In genomic region chr19:51339687-51340656, GRCh38 we compare ENCODE assay signal across 1 cellular context.
A peak's percentile ranks its signal among the peaks of the same experiment; 100 is the strongest.
TF ChIP-seq lines count a peak whose summit lies in the region.

No MANE protein-coding gene starts in this region.

TF ChIP-seq in IMR-90, 13 proteins besides CTCF, POLR2A, EP300 and RAD21:
- TF ChIP-seq MAFK (IDR thresholded peaks at IDR 0.05; ENCODE audit: low read depth, low read length) (no peak), MXI1 (IDR thresholded peaks at IDR 0.05; ENCODE audit: borderline replicate concordance, low read depth, low read length) (peak; percentile 64; the same call in 1 of the 2 replicates), CEBPB (IDR thresholded peaks at IDR 0.05; ENCODE audit: low read depth, low read length) (no peak), USF2 (IDR thresholded peaks at IDR 0.05; ENCODE audit: low read depth, low read length) (peak; percentile 93), CHD1 (IDR thresholded peaks at IDR 0.05; ENCODE audit: low read depth, low read length) (no peak), BHLHE40 (IDR thresholded peaks at IDR 0.05; ENCODE audit: low read depth, low read length) (peak; percentile 96), SMC3 (IDR thresholded peaks at IDR 0.05; ENCODE audit: low read depth, low read length) (no peak; the same call in 1 of the 2 replicates), FOS (IDR thresholded peaks at IDR 0.05; ENCODE audit: low read depth, low read length) (no peak), RFX5 (IDR thresholded peaks at IDR 0.05; ENCODE audit: low read depth, low read length) (no peak), MAZ (IDR thresholded peaks at IDR 0.05; ENCODE audit: borderline replicate concordance, low read depth, low read length) (peak; percentile 62; the same call in 1 of the 2 replicates), ELK1 (IDR thresholded peaks at IDR 0.05; ENCODE audit: borderline replicate concordance, low read depth, low read length) (no peak), NFE2L2 (IDR thresholded peaks at IDR 0.05; ENCODE audit: low read depth, low read length) (no peak), RCOR1 (IDR thresholded peaks at IDR 0.05; ENCODE audit: insufficient replicate concordance, low read length) (no peak)
